Comparison of ENCODE assay signal across 17 cellular contexts in the genomic region with DNA sequence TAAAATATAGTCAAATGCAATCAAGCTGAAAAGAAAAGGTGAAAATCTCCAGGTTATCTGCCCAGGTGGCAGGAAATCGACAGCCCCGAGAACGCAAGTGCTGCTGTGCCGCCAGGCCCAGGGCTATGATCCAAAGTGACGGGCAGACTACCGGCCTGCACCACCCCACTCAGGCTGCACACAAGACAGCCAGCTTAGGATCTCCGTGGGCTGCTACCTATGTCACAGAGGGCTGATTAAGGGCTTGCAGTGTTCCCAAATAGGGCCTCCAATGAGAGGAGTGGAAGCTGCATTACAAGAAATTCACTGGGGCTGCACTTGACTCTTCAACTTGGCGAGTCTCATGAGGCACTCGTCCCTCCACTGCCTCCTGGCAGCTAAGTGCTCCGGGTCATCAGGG.
DNase-seq lines count a peak whose midpoint lies in the region; ATAC-seq, FAIRE-seq and TF ChIP-seq lines count a peak whose summit lies in the region.
"Had no signal": no experiment of that assay in that cellular context is flagged by ENCODE, and none has a peak within 500 bp of the region (broad histone marks: within the 10 kb centered on the region; RNA-seq: fewer than 3 reads in every experiment).

No MANE protein-coding gene starts in this region.

- H3K79me2 ChIP-seq in H1 (ENCODE audit: control insufficient read depth in 1 of 2, insufficient read depth in 2 of 2, low read length in 2 of 2): no peaks in the 10 kb centered on the region

- peak; percentile 21 for DNase-seq in activated CD8-positive, alpha-beta memory T cell treated with anti-CD3 and anti-CD28 coated beads for 24 hours
- DNase-seq in activated CD8-positive, alpha-beta memory T cell treated with anti-CD3 and anti-CD28 coated beads, Interleukin-2, amount 10 ng/mL, durations not matched to agents 7 days and 5 days: no peak
- DNase-seq in H1 (ENCODE audit: low read depth in 1 of 2, low spot score in 2 of 2) (no peak), osteocyte (ENCODE audit: extremely low spot score, unreplicated experiment) (peak; percentile 63), vagina (ENCODE audit: extremely low spot score in 2 of 2) (peak; percentile 74 to 76), GM10248 (ENCODE audit: extremely low spot score) (no peak)
- DNase-seq: 8988T; Calu3; CD4-positive, CD25-positive, alpha-beta regulatory T cell; DMS 273 treated with DMSO at 0.1 percent for 48 hours; DMS79; GM23248; H7 had no signal

- no peak for FAIRE-seq in H1 (lab: Jason Lieb, UNC)
- FAIRE-seq: GM12891 had no signal

- H3K27me3 Mint-ChIP-seq in activated CD8-positive, alpha-beta memory T cell treated with anti-CD3 and anti-CD28 coated beads, Interleukin-2, amount 10 ng/mL, durations not matched to agents 7 days and 5 days: no peaks in the 10 kb centered on the region
- H3K27me3 Mint-ChIP-seq in osteocyte (ENCODE audit: unreplicated experiment): peaks cover 2% of the 10 kb centered on the region

- H4K20me1 ChIP-seq in H1 (replicated peaks in 1 of 2; ENCODE audit: control insufficient read depth in 1 of 2, insufficient read depth in 2 of 2, low read length in 2 of 2): no peaks in the 10 kb centered on the region
- H4K20me1 ChIP-seq: BLaER1 treated with 17β-estradiol and CSF1 and Interleukin-3, amounts not matched to agents 10 nM and 100 nM had no signal

- H2BK20ac ChIP-seq in H1 (ENCODE audit: low read length): no peak overlapping the region

- H3K4me1 Mint-ChIP-seq in activated CD8-positive, alpha-beta memory T cell treated with anti-CD3 and anti-CD28 coated beads, Interleukin-2, amount 10 ng/mL, durations not matched to agents 7 days and 5 days: peaks cover 28% of the 10 kb centered on the region
- peaks cover 8% of the 10 kb centered on the region for H3K4me1 Mint-ChIP-seq in osteocyte (ENCODE audit: unreplicated experiment)

- no peak overlapping the region for H2BK5ac ChIP-seq in H1 (ENCODE audit: low read depth, low read length)

- H3K9me3 ChIP-seq in H1 (ENCODE audit: insufficient read depth in 2 of 2, low read depth in 1 of 2, low read length in 1 of 2) (no peaks in the 10 kb centered on the region), vagina (no peaks in the 10 kb centered on the region)
- H3K9me3 ChIP-seq: BLaER1 treated with 17β-estradiol and CSF1 and Interleukin-3, amounts not matched to agents 10 nM and 100 nM had no signal

- H3K56ac ChIP-seq in H1 (replicated peaks; ENCODE audit: insufficient read length, low read depth, low read length): no peak overlapping the region

- H3K27me3 ChIP-seq in H1 (replicated peaks in 1 of 4; ENCODE audit: control insufficient read depth in 3 of 4, extremely low read depth in 1 of 4, insufficient read depth in 3 of 4, low read length in 3 of 4) (peaks cover 0 to 3% (median 0%) of the 10 kb centered on the region in 4 experiments; a peak in 4 of 7 replicates), vagina (no peaks in the 10 kb centered on the region)
- H3K27me3 ChIP-seq: BLaER1 treated with 17β-estradiol and CSF1 and Interleukin-3, amounts not matched to agents 10 nM and 100 nM had no signal

- H3K27ac ChIP-seq in H1 (ENCODE audit: low read depth, low read length) (no peak overlapping the region), vagina (no peak overlapping the region)
- H3K27ac ChIP-seq: BLaER1 treated with 17β-estradiol and CSF1 and Interleukin-3, amounts not matched to agents 10 nM and 100 nM; GM23248; HL-60 had no signal

- H3K79me1 ChIP-seq in H1 (ENCODE audit: low read depth, low read length): no peaks in the 10 kb centered on the region

- H3K36me3 Mint-ChIP-seq in activated CD8-positive, alpha-beta memory T cell treated with anti-CD3 and anti-CD28 coated beads, Interleukin-2, amount 10 ng/mL, durations not matched to agents 7 days and 5 days: peaks cover 3% of the 10 kb centered on the region
- H3K36me3 Mint-ChIP-seq in osteocyte (ENCODE audit: unreplicated experiment): no peaks in the 10 kb centered on the region

- POLR2A ChIA-PET in H1 (lab: Charles Lee; ENCODE audit: partially characterized antibody) (no interaction called here), GM10248 (lab: Yijun Ruan, JAX) (no interaction called here)

- no peak overlapping the region for H3K4me3 Mint-ChIP-seq in activated CD8-positive, alpha-beta memory T cell treated with anti-CD3 and anti-CD28 coated beads, Interleukin-2, amount 10 ng/mL, durations not matched to agents 7 days and 5 days
- no peak overlapping the region for H3K4me3 Mint-ChIP-seq in osteocyte (ENCODE audit: unreplicated experiment)
- H3K4me3 Mint-ChIP-seq: CD4-positive, CD25-positive, alpha-beta regulatory T cell had no signal

- H3K23ac ChIP-seq in H1 (ENCODE audit: insufficient read length): no peak overlapping the region

- H3K36me3 ChIP-seq in H1 (ENCODE audit: control insufficient read depth in 2 of 4, insufficient read depth in 4 of 4, low read length in 3 of 4) (no peaks in the 10 kb centered on the region), vagina (peaks cover 0 to 6% of the 10 kb centered on the region in 2 donors)

- intact Hi-C loops in vagina (cut with DNase I): no loop called here

- no peak overlapping the region for H2BK12ac ChIP-seq in H1 (ENCODE audit: low read depth, low read length)

- no peak overlapping the region for H2AK5ac ChIP-seq in H1 (ENCODE audit: low read depth, low read length)

- no peak overlapping the region for H3K4ac ChIP-seq in H1 (replicated peaks; ENCODE audit: insufficient read length, low read depth, low read length)

- H3K23me2 ChIP-seq in H1 (ENCODE audit: low read depth, low read length): 0 out of 2 replicates have a peak, but pooled peaks cover 2% of the 10 kb centered on the region

- H2BK120ac ChIP-seq in H1 (replicated peaks; ENCODE audit: low read depth, low read length): no peak overlapping the region

- TF ChIP-seq POLR2A in H1 (IDR thresholded peaks at IDR 0.05; ENCODE audit: control extremely low read depth in 1 of 2, low read depth in 2 of 2, low read length in 2 of 2) (no peak), vagina (IDR thresholded peaks at IDR 0.05) (no peak)

- 0 out of 2 replicates have a peak overlapping the region, but pooled peaks have one; percentile 38 for H4K8ac ChIP-seq in H1 (ENCODE audit: extremely low read depth, insufficient read depth, low read length)

- H3K9ac ChIP-seq in H1 (replicated peaks in 1 of 4; ENCODE audit: extremely low read depth in 1 of 4, low read depth in 3 of 4, low read length in 3 of 4): no peak overlapping the region
- H3K9ac ChIP-seq: BLaER1 treated with 17β-estradiol and CSF1 and Interleukin-3, amounts not matched to agents 10 nM and 100 nM; GM23248 had no signal

- no peak overlapping the region for H3K4me2 ChIP-seq in H1 (ENCODE audit: insufficient read depth in 1 of 2, low read depth in 2 of 2, low read length in 2 of 2)
- H3K4me2 ChIP-seq: BLaER1 treated with 17β-estradiol and CSF1 and Interleukin-3, amounts not matched to agents 10 nM and 100 nM had no signal

- WGBS in H1 (ENCODE audit: extremely low coverage in 1 of 2, insufficient coverage in 1 of 2, insufficient read length in 1 of 2, insufficient replicate concordance in 2 of 2, low coverage in 1 of 2, low lambda C conversion rate in 2 of 2, missing lambda C conversion rate in 1 of 2), 2 experiments: 93% methylated on average over 10 of the region's 10 CpGs; no CpG with 5 or more reads in 1 of the 2 experiments

- no peak overlapping the region for H3K14ac ChIP-seq in H1 (ENCODE audit: insufficient read length)

- H2AFZ ChIP-seq in H1 (ENCODE audit: low read length): no peak overlapping the region
- H2AFZ ChIP-seq: GM23248 had no signal

- TF ChIP-seq EP300 in H1 (IDR thresholded peaks at IDR 0.05; ENCODE audit: borderline replicate concordance in 1 of 2, low read depth in 2 of 2, low read length in 2 of 2): no peak

- H3K9me3 Mint-ChIP-seq in activated CD8-positive, alpha-beta memory T cell treated with anti-CD3 and anti-CD28 coated beads, Interleukin-2, amount 10 ng/mL, durations not matched to agents 7 days and 5 days (ENCODE audit: low read depth): no peaks in the 10 kb centered on the region
- no peaks in the 10 kb centered on the region for H3K9me3 Mint-ChIP-seq in osteocyte (ENCODE audit: unreplicated experiment)

- H3K18ac ChIP-seq in H1 (ENCODE audit: extremely low read depth, low read length): no peak overlapping the region

- CTCF ChIA-PET in activated CD8-positive, alpha-beta memory T cell treated with anti-CD3 and anti-CD28 coated beads, Interleukin-2, amount 10 ng/mL, durations not matched to agents 7 days and 5 days (lab: Charles Lee): interaction anchor here (1.6 kb wide), 1 partner anchor 16 kb away, joined by 4 read pairs; no protein-coding TSS in a partner anchor
- CTCF ChIA-PET in H1 (lab: Charles Lee; ENCODE audit: partially characterized antibody): interaction anchor here (1.6 kb wide), 1 partner anchor 27 kb away, joined by 4 read pairs; no protein-coding TSS in a partner anchor
- CTCF ChIA-PET in GM10248 (lab: Yijun Ruan, JAX): interaction anchor here (1.2 to 1.9 kb wide), 2 partner anchors 21 to 215 kb away, joined by 3 to 6 read pairs; no protein-coding TSS in a partner anchor

- H3K4me1 ChIP-seq in H1 (replicated peaks in 1 of 4; ENCODE audit: control insufficient read depth in 3 of 4, insufficient read depth in 4 of 4, low read length in 3 of 4): peaks cover 0 to 9% (median 5%) of the 10 kb centered on the region in 4 experiments; a peak in 6 of 7 replicates
- H3K4me1 ChIP-seq in vagina: peaks cover 16% of the 10 kb centered on the region

- H3K4me3 ChIP-seq in H1 (ENCODE audit: extremely low read depth in 1 of 4, insufficient read depth in 2 of 4, low read depth in 3 of 4, low read length in 4 of 4): no peak overlapping the region
- H3K4me3 ChIP-seq in vagina: no peak overlapping the region
- H3K4me3 ChIP-seq: BLaER1 treated with 17β-estradiol and CSF1 and Interleukin-3, amounts not matched to agents 10 nM and 100 nM; GM23248 had no signal

- TF ChIP-seq CTCF in H1 (IDR thresholded peaks at IDR 0.05; ENCODE audit: control extremely low read depth in 1 of 3, insufficient read depth in 1 of 3, low read depth in 1 of 3, low read length in 3 of 3) (no peak), osteocyte (IDR thresholded peaks at IDR 0.05) (no peak), vagina (IDR thresholded peaks at IDR 0.05) (no peak), GM10248 (IDR thresholded peaks at IDR 0.05; ENCODE audit: control extremely low read depth, extremely low read depth, low read depth, missing control alignments) (no peak)

- peak overlapping the region; percentile 83; the same call in 1 of the 2 replicates for H2BK15ac ChIP-seq in H1 (ENCODE audit: low read length)

- no peak overlapping the region for H4K91ac ChIP-seq in H1 (replicated peaks; ENCODE audit: insufficient read length, low read length)

- no peak overlapping the region for H4K5ac ChIP-seq in H1 (ENCODE audit: insufficient read length, low read depth, low read length)

- TF ChIP-seq RAD21 in H1 (IDR thresholded peaks at IDR 0.05 in 1 of 2, conservative IDR thresholded peaks at IDR 0.05 in 1 of 2; ENCODE audit: low read depth in 2 of 2, low read length in 2 of 2): no peak

- ATAC-seq in activated CD8-positive, alpha-beta memory T cell treated with anti-CD3 and anti-CD28 coated beads, Interleukin-2, amount 10 ng/mL, durations not matched to agents 7 days and 5 days: no peak
- ATAC-seq in GM19328 (IDR thresholded peaks at IDR 0.05; ENCODE audit: unreplicated experiment): no peak

- H3K27ac Mint-ChIP-seq in activated CD8-positive, alpha-beta memory T cell treated with anti-CD3 and anti-CD28 coated beads, Interleukin-2, amount 10 ng/mL, durations not matched to agents 7 days and 5 days: no peak overlapping the region
- H3K27ac Mint-ChIP-seq in osteocyte (ENCODE audit: unreplicated experiment): no peak overlapping the region

Comparison
In these comparisons a context has a peak if more than half of its experiments do, and no peak if none do; other contexts are left out.
1. DNase-seq: peak in activated CD8-positive, alpha-beta memory T cell treated with anti-CD3 and anti-CD28 coated beads for 24 hours (single experiment), osteocyte (single experiment) and vagina (2 of 2); none in activated CD8-positive, alpha-beta memory T cell treated with anti-CD3 and anti-CD28 coated beads, Interleukin-2, amount 10 ng/mL, durations not matched to agents 7 days and 5 days (single experiment), H1 (0 of 2) and GM10248 (single experiment).